9 cellular contexts compared by ENCODE assay signal in genomic region chr4:82567444-82567843, GRCh38. TPM values are rescaled to one million over a fixed set of nuclear protein-coding genes. Genes with fewer than 3 reads are reported as not detected.
"Had no signal": no experiment of that assay in that cellular context is flagged by ENCODE, and none has a peak within 500 bp of the region (broad histone marks: within the 10 kb centered on the region; RNA-seq: fewer than 3 reads in every experiment).

No MANE protein-coding gene starts in this region.

- FAIRE-seq: HepG2, HTR-8/SVneo had no signal

- H3K9ac ChIP-seq: KMS-11 had no signal

- H3K27ac ChIP-seq: HL-60, KMS-11 had no signal

- ATAC-seq: HepG2 had no signal

- DNase-seq: IMR-90, KBM-7, KG1 had no signal

- H3K4me2 ChIP-seq: KMS-11 had no signal

RNA-seq across cellular contexts. Expression of gene TMEM150C, which starts 5.7 kb away (rescaled TPM):
- total RNA-seq: HT-29 had no signal
- polyA plus RNA-seq: IgD-negative memory B cell had no signal
